ENCODE assay signal across 2 cellular contexts in genomic region chr5:30831605-30832004, GRCh38.
A peak's percentile ranks its signal among the peaks of the same experiment; 100 is the strongest.
TF ChIP-seq lines count a peak whose summit lies in the region.

No MANE protein-coding gene starts in this region.

TF ChIP-seq in HepG2, 621 proteins besides CTCF, POLR2A, EP300 and RAD21 (continued from another document):
- TF ChIP-seq IRX3 (CRISPR knock-in tag; IDR thresholded peaks at IDR 0.05; ENCODE audit: borderline replicate concordance, low read depth) (no peak), MAFF (IDR thresholded peaks at IDR 0.05; ENCODE audit: low read depth, low read length) (peak; percentile 62)

TF ChIP-seq in K562, 482 proteins besides CTCF, POLR2A, EP300 and RAD21 (continued from another document):
- TF ChIP-seq ZNF316 (IDR thresholded peaks at IDR 0.05) = peak; percentile 25; the same call in 1 of the 2 replicates
